In genomic region chr19:45059258-45059965, GRCh38 we compare ENCODE assay signal across 8 cellular contexts. TPM values are rescaled to one million over a fixed set of nuclear protein-coding genes. Genes with fewer than 3 reads are reported as not detected.
DNase-seq lines count a peak whose midpoint lies in the region; ATAC-seq and TF ChIP-seq lines count a peak whose summit lies in the region.

No MANE protein-coding gene starts in this region.

- H3K9ac ChIP-seq in neural cell (ENCODE audit: low read length) = no peak overlapping the region

- H3K79me2 ChIP-seq in neural cell (replicated peaks; ENCODE audit: insufficient read depth, low read length) = no peaks in the 10 kb centered on the region

- H3K27me3 ChIP-seq in Peyer's patch = no peaks in the 10 kb centered on the region
- no peaks in the 10 kb centered on the region for H3K27me3 ChIP-seq in neural cell (ENCODE audit: insufficient read depth, low read depth, low read length)

- peak; percentile 75 for ATAC-seq in stimulated activated naive CD8-positive, alpha-beta T cell treated with anti-CD3 and anti-CD28 coated beads, Interleukin-15, Interleukin-2, amounts not matched to agents 100 U/mL and 50 U/mL, for 24 hours
- no peak for ATAC-seq in GM21423 (IDR thresholded peaks at IDR 0.05; ENCODE audit: unreplicated experiment)

- H3K4me3 ChIP-seq in Peyer's patch (no peak overlapping the region), neural cell (ENCODE audit: low read length) (no peak overlapping the region)

- TF ChIP-seq CTCF in Peyer's patch (IDR thresholded peaks at IDR 0.05) = peak; percentile 72 to 94 (median 90)
- peak; percentile 75 for TF ChIP-seq CTCF in neural cell (IDR thresholded peaks at IDR 0.05; ENCODE audit: poor library complexity, severe bottlenecking)

- no peaks in the 10 kb centered on the region for H3F3A ChIP-seq in neural cell (ENCODE audit: insufficient read depth, low read length, poor library complexity, severe bottlenecking)

- peak; percentile 58 for TF ChIP-seq RAD21 in neural cell (conservative IDR thresholded peaks at IDR 0.05)

- H3K27ac ChIP-seq in Peyer's patch (no peak overlapping the region), neural cell (ENCODE audit: low read length) (no peak overlapping the region)

- no peaks in the 10 kb centered on the region for H4K20me1 ChIP-seq in neural cell (ENCODE audit: insufficient read depth)

- no peak for TF ChIP-seq EP300 in neural cell (conservative IDR thresholded peaks at IDR 0.05; ENCODE audit: poor library complexity, severe bottlenecking)

- no peaks in the 10 kb centered on the region for H3K4me1 ChIP-seq in Peyer's patch

- H3K9me3 ChIP-seq in Peyer's patch (no peaks in the 10 kb centered on the region), neural cell (ENCODE audit: low read length) (no peaks in the 10 kb centered on the region)

- H3K9me2 ChIP-seq in neural cell (ENCODE audit: insufficient read depth, low read length) = no peaks in the 10 kb centered on the region

- no peak overlapping the region for H3K4me2 ChIP-seq in neural cell (ENCODE audit: low read length)

- no peak for TF ChIP-seq POLR2A in Peyer's patch (IDR thresholded peaks at IDR 0.05)

- H3K36me3 ChIP-seq in Peyer's patch = peaks cover 0 to 98% (median 4%) of the 10 kb centered on the region in 3 donors
- no peaks in the 10 kb centered on the region for H3K36me3 ChIP-seq in neural cell (ENCODE audit: insufficient read depth, low read length)

- peak; percentile 82 for DNase-seq in Daoy (ENCODE audit: low read depth)
- peak in 73 of 76 experiments; percentile 29 to 92 (median 80) for DNase-seq in HUDEP-2 (lab: John Stamatoyannopoulos, UW; ENCODE audit: unreplicated experiment in 76 of 76)
- peak; percentile 84 to 93 (median 84) for DNase-seq in Peyer's patch
- DNase-seq in activated T-cell treated with anti-CD3 and anti-CD28 coated beads, Interleukin-2, amount 50 U/mL, for 48 hours = peak; percentile 89 to 91
- peak; percentile 49 for DNase-seq in fibroblast of gingiva (ENCODE audit: low read depth)
- DNase-seq in stimulated activated naive CD8-positive, alpha-beta T cell treated with anti-CD3 and anti-CD28 coated beads, Interleukin-15, Interleukin-2, amounts not matched to agents 100 U/mL and 50 U/mL, for 24 hours = peak; percentile 87

- H2AFZ ChIP-seq in neural cell (ENCODE audit: low read depth, low read length) = no peak overlapping the region

TF ChIP-seq in neural cell, 6 proteins besides CTCF, POLR2A, EP300 and RAD21:
- TF ChIP-seq SMC3 (conservative IDR thresholded peaks at IDR 0.05; ENCODE audit: poor library complexity) (peak; percentile 60), POLR2AphosphoS5 (IDR thresholded peaks at IDR 0.05) (no peak)

RNA-seq across cellular contexts. Expression of gene ZNF296, which starts 16.9 kb away (rescaled TPM):
- 0.06 TPM in 1 of 2 replicates, not detected in the other for total RNA-seq in Daoy (2014; rRNA removed; shearing (Covaris generic))
- total RNA-seq in Peyer's patch = 1 to 10 TPM in 3 of 4 donors, not detected in 1; 2.1 to 5.5 (median 5.4) TPM
- 1.0 and 1.4 TPM in 2 replicates for polyA plus RNA-seq in neural cell
- polyA minus RNA-seq in neural cell = 0.58 and 0.73 TPM in 2 replicates

RNA-seq across cellular contexts. Expression of gene GEMIN7, which starts 19.6 kb away (rescaled TPM):
- total RNA-seq in Daoy (2014; rRNA removed; shearing (Covaris generic)) = 43.3 and 70.7 TPM in 2 replicates
- 10 to 100 TPM in 3 of 4 donors, not detected in 1; 28.7 to 34.2 (median 29.6) TPM for total RNA-seq in Peyer's patch
- polyA plus RNA-seq in neural cell = 14.4 and 26.5 TPM in 2 replicates
- 26.4 and 28.5 TPM in 2 replicates for polyA minus RNA-seq in neural cell

RNA-seq across cellular contexts. Expression of gene CLASRP, which starts 20.6 kb away (rescaled TPM):
- 61.6 and 80.7 TPM in 2 replicates for total RNA-seq in Daoy (2014; rRNA removed; shearing (Covaris generic))
- total RNA-seq in Peyer's patch = 100 to 1,000 TPM in 3 of 4 donors, 10 to 100 TPM in 1; 94.2 to 310 (median 147) TPM
- 30.1 and 38.4 TPM in 2 replicates for polyA plus RNA-seq in neural cell
- 17.4 and 22.4 TPM in 2 replicates for polyA minus RNA-seq in neural cell

RNA-seq across cellular contexts. Expression of gene PPP1R37, which starts 33.6 kb away (rescaled TPM):
- total RNA-seq in Daoy (2014; rRNA removed; shearing (Covaris generic)) = 18.1 and 30.6 TPM in 2 replicates
- total RNA-seq in Peyer's patch = 10 to 100 TPM; 41.8 to 75.1 (median 54.2) TPM
- polyA plus RNA-seq in neural cell = 53.7 and 56.6 TPM in 2 replicates
- 51.7 and 67.0 TPM in 2 replicates for polyA minus RNA-seq in neural cell

RNA-seq across cellular contexts. Expression of gene RELB, which starts 58.1 kb away (rescaled TPM):
- 15.5 and 25.3 TPM in 2 replicates for total RNA-seq in Daoy (2014; rRNA removed; shearing (Covaris generic))
- total RNA-seq in Peyer's patch = 10 to 100 TPM; 13.3 to 49.8 (median 20.4) TPM
- 1.0 and 1.1 TPM in 2 replicates for polyA plus RNA-seq in neural cell
- 1.5 TPM in 2 replicates for polyA minus RNA-seq in neural cell
